Comparison of ENCODE assay signal across 1 cellular context in the genomic region with DNA sequence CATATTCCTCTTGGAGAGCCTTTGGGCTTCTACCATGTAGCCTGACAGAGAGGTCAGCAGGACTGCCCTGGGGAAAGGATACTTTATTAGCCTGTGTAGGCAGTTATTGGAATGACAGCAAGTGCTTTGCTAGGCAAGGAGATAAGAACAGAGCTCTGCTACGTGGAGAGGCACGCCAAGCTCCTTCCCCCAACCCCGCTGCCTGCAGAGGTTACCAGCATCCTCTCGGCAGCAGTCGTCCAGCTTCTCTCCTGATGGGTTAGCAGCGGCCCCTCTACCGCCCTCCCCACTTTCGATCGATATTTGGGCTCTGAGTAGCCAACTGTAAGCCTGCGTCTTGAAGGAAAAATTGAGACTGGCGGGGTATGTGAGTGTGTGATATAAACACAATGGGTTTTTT.
TF ChIP-seq lines count a peak whose summit lies in the region.

No MANE protein-coding gene starts in this region.

TF ChIP-seq in K562, 482 proteins besides CTCF, POLR2A, EP300 and RAD21 (continued from another document and continues in another):
- no peak for TF ChIP-seq PHB (CRISPR knock-in tag; IDR thresholded peaks at IDR 0.05)
- TF ChIP-seq ELK1 (CRISPR knock-in tag; IDR thresholded peaks at IDR 0.05) = no peak
- no peak for TF ChIP-seq CHD1 (IDR thresholded peaks at IDR 0.05; ENCODE audit: low read length)
- no peak for TF ChIP-seq EWSR1 (IDR thresholded peaks at IDR 0.05; ENCODE audit: borderline replicate concordance, low read depth, partially characterized antibody)
- peak in 1 of 2 experiments; percentile 57; a peak in 2 of 4 replicates for TF ChIP-seq HDAC1 (IDR thresholded peaks at IDR 0.05)
- no peak for TF ChIP-seq USF1 (CRISPR knock-in tag; IDR thresholded peaks at IDR 0.05)
- no peak for TF ChIP-seq ZNF76 (CRISPR knock-in tag; IDR thresholded peaks at IDR 0.05; ENCODE audit: borderline replicate concordance)
- no peak for TF ChIP-seq ZNF184 (CRISPR knock-in tag; IDR thresholded peaks at IDR 0.05)
- no peak for TF ChIP-seq BDP1 (IDR thresholded peaks at IDR 0.05; ENCODE audit: insufficient read depth, insufficient read length)
- TF ChIP-seq ZNF121 (CRISPR knock-in tag; conservative IDR thresholded peaks at IDR 0.05) = no peak
- TF ChIP-seq ZNF253 (CRISPR knock-in tag; conservative IDR thresholded peaks at IDR 0.05) = no peak
- TF ChIP-seq CREBBP (IDR thresholded peaks at IDR 0.05; ENCODE audit: low read depth, low read length) = no peak
- no peak for TF ChIP-seq THRA (IDR thresholded peaks at IDR 0.05)
- TF ChIP-seq ZNF311 (CRISPR knock-in tag; IDR thresholded peaks at IDR 0.05) = no peak
- no peak for TF ChIP-seq ARID2 (IDR thresholded peaks at IDR 0.05)
- TF ChIP-seq, protein P1, sequence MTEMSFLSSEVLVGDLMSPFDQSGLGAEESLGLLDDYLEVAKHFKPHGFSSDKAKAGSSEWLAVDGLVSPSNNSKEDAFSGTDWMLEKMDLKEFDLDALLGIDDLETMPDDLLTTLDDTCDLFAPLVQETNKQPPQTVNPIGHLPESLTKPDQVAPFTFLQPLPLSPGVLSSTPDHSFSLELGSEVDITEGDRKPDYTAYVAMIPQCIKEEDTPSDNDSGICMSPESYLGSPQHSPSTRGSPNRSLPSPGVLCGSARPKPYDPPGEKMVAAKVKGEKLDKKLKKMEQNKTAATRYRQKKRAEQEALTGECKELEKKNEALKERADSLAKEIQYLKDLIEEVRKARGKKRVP (CRISPR knock-in tag; IDR thresholded peaks at IDR 0.05) = 0 out of 2 replicates have a peak, but pooled peaks have one; percentile 27
- TF ChIP-seq SPI1 (IDR thresholded peaks at IDR 0.05; ENCODE audit: borderline replicate concordance, low read depth, low read length) = no peak
- TF ChIP-seq CXXC5 (CRISPR knock-in tag; IDR thresholded peaks at IDR 0.05) = peak; percentile 78
- TF ChIP-seq MED1 (CRISPR knock-in tag; IDR thresholded peaks at IDR 0.05; ENCODE audit: borderline replicate concordance) = no peak
- no peak for TF ChIP-seq C11orf30 (IDR thresholded peaks at IDR 0.05; ENCODE audit: low read depth)
- TF ChIP-seq L3MBTL2 (IDR thresholded peaks at IDR 0.05) = no peak
- TF ChIP-seq, protein P2, sequence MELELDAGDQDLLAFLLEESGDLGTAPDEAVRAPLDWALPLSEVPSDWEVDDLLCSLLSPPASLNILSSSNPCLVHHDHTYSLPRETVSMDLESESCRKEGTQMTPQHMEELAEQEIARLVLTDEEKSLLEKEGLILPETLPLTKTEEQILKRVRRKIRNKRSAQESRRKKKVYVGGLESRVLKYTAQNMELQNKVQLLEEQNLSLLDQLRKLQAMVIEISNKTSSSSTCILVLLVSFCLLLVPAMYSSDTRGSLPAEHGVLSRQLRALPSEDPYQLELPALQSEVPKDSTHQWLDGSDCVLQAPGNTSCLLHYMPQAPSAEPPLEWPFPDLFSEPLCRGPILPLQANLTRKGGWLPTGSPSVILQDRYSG (tag; conservative IDR thresholded peaks at IDR 0.05; ENCODE audit: low read depth) = no peak
- no peak for TF ChIP-seq MXD1 (CRISPR knock-in tag; IDR thresholded peaks at IDR 0.05; ENCODE audit: borderline replicate concordance, poor library complexity, severe bottlenecking)
- no peak for TF ChIP-seq SREBF2 (CRISPR knock-in tag; IDR thresholded peaks at IDR 0.05)
- TF ChIP-seq HDAC6 (IDR thresholded peaks at IDR 0.05; ENCODE audit: low read depth, low read length) = no peak
- TF ChIP-seq THRAP3 (IDR thresholded peaks at IDR 0.05; ENCODE audit: borderline replicate concordance) = no peak
- no peak for TF ChIP-seq ZNF263 (CRISPR knock-in tag; IDR thresholded peaks at IDR 0.05; ENCODE audit: borderline replicate concordance)
- TF ChIP-seq ZSCAN32 (CRISPR knock-in tag; IDR thresholded peaks at IDR 0.05) = no peak
- no peak for TF ChIP-seq TRIM25 (IDR thresholded peaks at IDR 0.05; ENCODE audit: borderline replicate concordance)
- TF ChIP-seq ATF3 (IDR thresholded peaks at IDR 0.05) = no peak
- no peak for TF ChIP-seq ATF3 (CRISPR knock-in tag; conservative IDR thresholded peaks at IDR 0.05)
- no peak for TF ChIP-seq HDGF (IDR thresholded peaks at IDR 0.05)
- no peak for TF ChIP-seq ZNF224 (CRISPR knock-in tag; IDR thresholded peaks at IDR 0.05)
- TF ChIP-seq CHCHD3 (CRISPR knock-in tag; IDR thresholded peaks at IDR 0.05) = no peak
- no peak for TF ChIP-seq PPARD (CRISPR knock-in tag; IDR thresholded peaks at IDR 0.05)
- no peak for TF ChIP-seq ZNF551 (CRISPR knock-in tag; IDR thresholded peaks at IDR 0.05)
- no peak for TF ChIP-seq ETV1 (tag; conservative IDR thresholded peaks at IDR 0.05; ENCODE audit: low read depth)
- TF ChIP-seq ZBTB34 (CRISPR knock-in tag; IDR thresholded peaks at IDR 0.05) = no peak
- TF ChIP-seq ZNF778 (CRISPR knock-in tag; IDR thresholded peaks at IDR 0.05) = no peak
- TF ChIP-seq SIX5 (IDR thresholded peaks at IDR 0.05; ENCODE audit: borderline replicate concordance in 1 of 2, insufficient read depth in 1 of 2, low read depth in 1 of 2, low read length in 2 of 2) = no peak
- no peak for TF ChIP-seq ZNF766 (CRISPR knock-in tag; conservative IDR thresholded peaks at IDR 0.05)
- peak in 1 of 2 experiments; percentile 87; a peak in 2 of 4 replicates for TF ChIP-seq RCOR1 (IDR thresholded peaks at IDR 0.05; ENCODE audit: borderline replicate concordance in 1 of 2, low read depth in 2 of 2, low read length in 2 of 2)
- TF ChIP-seq, protein P3, sequence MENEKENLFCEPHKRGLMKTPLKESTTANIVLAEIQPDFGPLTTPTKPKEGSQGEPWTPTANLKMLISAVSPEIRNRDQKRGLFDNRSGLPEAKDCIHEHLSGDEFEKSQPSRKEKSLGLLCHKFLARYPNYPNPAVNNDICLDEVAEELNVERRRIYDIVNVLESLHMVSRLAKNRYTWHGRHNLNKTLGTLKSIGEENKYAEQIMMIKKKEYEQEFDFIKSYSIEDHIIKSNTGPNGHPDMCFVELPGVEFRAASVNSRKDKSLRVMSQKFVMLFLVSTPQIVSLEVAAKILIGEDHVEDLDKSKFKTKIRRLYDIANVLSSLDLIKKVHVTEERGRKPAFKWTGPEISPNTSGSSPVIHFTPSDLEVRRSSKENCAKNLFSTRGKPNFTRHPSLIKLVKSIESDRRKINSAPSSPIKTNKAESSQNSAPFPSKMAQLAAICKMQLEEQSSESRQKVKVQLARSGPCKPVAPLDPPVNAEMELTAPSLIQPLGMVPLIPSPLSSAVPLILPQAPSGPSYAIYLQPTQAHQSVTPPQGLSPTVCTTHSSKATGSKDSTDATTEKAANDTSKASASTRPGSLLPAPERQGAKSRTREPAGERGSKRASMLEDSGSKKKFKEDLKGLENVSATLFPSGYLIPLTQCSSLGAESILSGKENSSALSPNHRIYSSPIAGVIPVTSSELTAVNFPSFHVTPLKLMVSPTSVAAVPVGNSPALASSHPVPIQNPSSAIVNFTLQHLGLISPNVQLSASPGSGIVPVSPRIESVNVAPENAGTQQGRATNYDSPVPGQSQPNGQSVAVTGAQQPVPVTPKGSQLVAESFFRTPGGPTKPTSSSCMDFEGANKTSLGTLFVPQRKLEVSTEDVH (IDR thresholded peaks at IDR 0.05; ENCODE audit: low read depth, partially characterized antibody) = no peak
- no peak; a peak in 1 of 4 replicates for TF ChIP-seq ZNF639 (CRISPR knock-in tag; conservative IDR thresholded peaks at IDR 0.05 in 1 of 2, IDR thresholded peaks at IDR 0.05 in 1 of 2)
- TF ChIP-seq BRD9 (IDR thresholded peaks at IDR 0.05; ENCODE audit: low read depth, partially characterized antibody) = no peak
- TF ChIP-seq ZNF347 (CRISPR knock-in tag; IDR thresholded peaks at IDR 0.05; ENCODE audit: low read depth) = no peak
- no peak for TF ChIP-seq GTF2E2 (tag; IDR thresholded peaks at IDR 0.05)
- no peak for TF ChIP-seq TAF1 (IDR thresholded peaks at IDR 0.05; ENCODE audit: control insufficient read depth, extremely low read depth, insufficient read depth, low read length, severe bottlenecking)
- peak; percentile 26; the same call in 1 of the 2 replicates for TF ChIP-seq STAT5A (IDR thresholded peaks at IDR 0.05; ENCODE audit: borderline replicate concordance, low read length)
- TF ChIP-seq SAFB2 (IDR thresholded peaks at IDR 0.05; ENCODE audit: borderline replicate concordance, low read depth, low read length, severe bottlenecking) = no peak
- no peak for TF ChIP-seq HMGN3 (IDR thresholded peaks at IDR 0.05; ENCODE audit: borderline replicate concordance, extremely low read depth, insufficient read length, low read depth, low read length)
- TF ChIP-seq POLR3G (IDR thresholded peaks at IDR 0.05; ENCODE audit: extremely low read depth, insufficient read length, insufficient replicate concordance) = no peak
- TF ChIP-seq ZNF589 (CRISPR knock-in tag; IDR thresholded peaks at IDR 0.05; ENCODE audit: low read depth) = no peak
- no peak for TF ChIP-seq HNRNPK (IDR thresholded peaks at IDR 0.05; ENCODE audit: low read depth, low read length, poor library complexity, severe bottlenecking)
- TF ChIP-seq NFE2 (IDR thresholded peaks at IDR 0.05; ENCODE audit: low read depth) = no peak
- TF ChIP-seq BRF1 (IDR thresholded peaks at IDR 0.05; ENCODE audit: borderline replicate concordance, extremely low read depth, insufficient read length) = no peak
- TF ChIP-seq ZNF780A (CRISPR knock-in tag; IDR thresholded peaks at IDR 0.05) = no peak
- no peak for TF ChIP-seq SMAD1 (IDR thresholded peaks at IDR 0.05; ENCODE audit: low read depth, low read length, partially characterized antibody)
- no peak for TF ChIP-seq HEY1 (CRISPR knock-in tag; IDR thresholded peaks at IDR 0.05; ENCODE audit: borderline replicate concordance)
- peak; percentile 43; the same call in 1 of the 2 replicates for TF ChIP-seq ZNF384 (IDR thresholded peaks at IDR 0.05; ENCODE audit: low read depth, low read length)
